ENCODE assay signal across 20 cellular contexts in genomic region chr9:128266868-128267590, GRCh38.
"Had no signal": no experiment of that assay in that cellular context is flagged by ENCODE, and none has a peak within 500 bp of the region (broad histone marks: within the 10 kb centered on the region; RNA-seq: fewer than 3 reads in every experiment).

No MANE protein-coding gene starts in this region.

- H3K4me3 Mint-ChIP-seq: immature natural killer cell; naive thymus-derived CD8-positive, alpha-beta T cell; stimulated activated effector memory CD8-positive, alpha-beta T cell treated with anti-CD3 and anti-CD28 coated beads, Interleukin-12 subunit alpha, Interleukin-12 subunit beta, amount 100 ng/mL, for 72 hours; type B pancreatic cell had no signal

- H3K9me3 ChIP-seq: lower lobe of right lung, neutrophil, pancreas, testis, tibial artery had no signal

- H3K27ac Mint-ChIP-seq: immature natural killer cell; stimulated activated effector memory CD8-positive, alpha-beta T cell treated with anti-CD3 and anti-CD28 coated beads, Interleukin-12 subunit alpha, Interleukin-12 subunit beta, amount 100 ng/mL, for 72 hours; type B pancreatic cell had no signal

- DNase-seq: dermis blood vessel endothelial cell; effector memory CD4-positive, alpha-beta T cell; hypothalamus; immature natural killer cell; islet precursor cell; kidney glomerular epithelial cell; left ventricle myocardium superior; lower lobe of right lung; naive thymus-derived CD8-positive, alpha-beta T cell; pancreas; stimulated activated CD4-positive, alpha-beta T cell treated with anti-CD3 and anti-CD28 coated beads, Interleukin-2, amount 100 ng/mL, for 24 hours; stimulated activated CD4-positive, alpha-beta T cell treated with anti-CD3 and anti-CD28 coated beads, Interleukin-4, amount 100 ng/mL, for 24 hours; stimulated activated naive CD4-positive, alpha-beta T cell treated with Interleukin-2 at 50 U/mL for 16 hours; substantia nigra; testis; tibial artery had no signal

- H3K4me1 Mint-ChIP-seq: immature natural killer cell; stimulated activated effector memory CD8-positive, alpha-beta T cell treated with anti-CD3 and anti-CD28 coated beads, Interleukin-12 subunit alpha, Interleukin-12 subunit beta, amount 100 ng/mL, for 72 hours had no signal

- H3K27me3 Mint-ChIP-seq: naive thymus-derived CD8-positive, alpha-beta T cell; type B pancreatic cell had no signal

- ATAC-seq: left ventricle myocardium superior; lower lobe of right lung; naive thymus-derived CD8-positive, alpha-beta T cell; pancreas; sciatic nerve; stimulated activated effector memory CD8-positive, alpha-beta T cell treated with anti-CD3 and anti-CD28 coated beads, Interleukin-12 subunit alpha, Interleukin-12 subunit beta, amount 100 ng/mL, for 72 hours had no signal

- H3K9me3 Mint-ChIP-seq: immature natural killer cell; naive thymus-derived CD8-positive, alpha-beta T cell; stimulated activated effector memory CD8-positive, alpha-beta T cell treated with anti-CD3 and anti-CD28 coated beads, Interleukin-12 subunit alpha, Interleukin-12 subunit beta, amount 100 ng/mL, for 72 hours; type B pancreatic cell had no signal
